7 cellular contexts compared by ENCODE assay signal in genomic region chr16:16374192-16374591, GRCh38. TPM values are rescaled to one million over a fixed set of nuclear protein-coding genes. Genes with fewer than 3 reads are reported as not detected.
A peak's percentile ranks its signal among the peaks of the same experiment; 100 is the strongest.
DNase-seq lines count a peak whose midpoint lies in the region; ATAC-seq and TF ChIP-seq lines count a peak whose summit lies in the region.
"Not testable (repeated sequence)": the region's sequence is repeated elsewhere in the genome, so short reads cannot be mapped to it uniquely, and the experiment has no call there.

No MANE protein-coding gene starts in this region.

- not testable (repeated sequence) for H3K9me3 ChIP-seq in RWPE2 (ENCODE audit: severe bottlenecking); left lung; lower lobe of right lung

- not testable (repeated sequence) for H3K4me3 ChIP-seq in RWPE2 (ENCODE audit: severe bottlenecking); left lung; lower lobe of right lung

- not testable (repeated sequence) for H3K9me3 Mint-ChIP-seq in type B pancreatic cell

- H3K4me1 Mint-ChIP-seq in type B pancreatic cell (ENCODE audit: unreplicated experiment) = not testable (repeated sequence)

- H3K27me3 ChIP-seq in RWPE2 (ENCODE audit: insufficient read depth, poor library complexity, severe bottlenecking); left lung; lower lobe of right lung (ENCODE audit: low read depth): not testable (repeated sequence)

- intact Hi-C loops in Right ventricle myocardium inferior (cut with DNase I); left ventricle myocardium superior (cut with micrococcal nuclease); left lung (cut with DNase I); lower lobe of right lung (cut with DNase I); posterior vena cava (cut with DNase I): not testable (repeated sequence)

- TF ChIP-seq CTCF in RWPE2 (IDR thresholded peaks at IDR 0.05; ENCODE audit: poor library complexity, severe bottlenecking); left lung (IDR thresholded peaks at IDR 0.05); lower lobe of right lung (IDR thresholded peaks at IDR 0.05); type B pancreatic cell (conservative IDR thresholded peaks at IDR 0.05): not testable (repeated sequence)

- not testable (repeated sequence) for H3K36me3 Mint-ChIP-seq in type B pancreatic cell

- H3K27me3 Mint-ChIP-seq in type B pancreatic cell = not testable (repeated sequence)

- DNase-seq in RWPE2 (ENCODE audit: low spot score) (peak; percentile 12), Right ventricle myocardium inferior (ENCODE audit: missing footprints) (peak; percentile 15), left ventricle myocardium superior (peak; percentile 10), left lung (peak; percentile 10 to 68), lower lobe of right lung (peak; percentile 38), posterior vena cava (ENCODE audit: low spot score) (peak; percentile 64), type B pancreatic cell (ENCODE audit: extremely low spot score, unreplicated experiment) (peak; percentile 16)

- H3K4me3 Mint-ChIP-seq in type B pancreatic cell = not testable (repeated sequence)

- H3K27ac ChIP-seq in RWPE2 (ENCODE audit: poor library complexity, severe bottlenecking); left lung; lower lobe of right lung: not testable (repeated sequence)

- H3K27ac Mint-ChIP-seq in type B pancreatic cell = not testable (repeated sequence)

- not testable (repeated sequence) for H3K4me1 ChIP-seq in RWPE2 (ENCODE audit: insufficient read depth, poor library complexity, severe bottlenecking); left lung; lower lobe of right lung

- not testable (repeated sequence) for H3K36me3 ChIP-seq in RWPE2 (ENCODE audit: low read depth); left lung; lower lobe of right lung

- ATAC-seq in RWPE2 (ENCODE audit: low read depth); Right ventricle myocardium inferior; left ventricle myocardium superior; left lung; lower lobe of right lung: not testable (repeated sequence)

RNA-seq across cellular contexts. Expression of gene NPIPA7, which starts 4.7 kb away (rescaled TPM):
- 3.0 TPM for total RNA-seq in Right ventricle myocardium inferior
- 2.9 TPM for total RNA-seq in left ventricle myocardium superior
- total RNA-seq in left lung = 1 to 10 TPM; 4.9 to 6.0 TPM
- 10.0 TPM for total RNA-seq in lower lobe of right lung
- 10 to 100 TPM in 1 of 2 donors, 1 to 10 TPM in 1; 4.5 to 15.9 TPM for total RNA-seq in posterior vena cava
- total RNA-seq in type B pancreatic cell (ENCODE audit: low replicate concordance) = 3.5 and 8.0 TPM in 2 replicates

Comparison
In these comparisons a context has a peak if more than half of its experiments do, and no peak if none do; other contexts are left out.
1. DNase-seq: peak in every context shown above with its lines; median percentile 64 in posterior vena cava; 39 in left lung; 38 in lower lobe of right lung; 16 in type B pancreatic cell; 15 in Right ventricle myocardium inferior; 12 in RWPE2; 10 in left ventricle myocardium superior.